ENCODE assay signal across 8 cellular contexts in the genomic region with DNA sequence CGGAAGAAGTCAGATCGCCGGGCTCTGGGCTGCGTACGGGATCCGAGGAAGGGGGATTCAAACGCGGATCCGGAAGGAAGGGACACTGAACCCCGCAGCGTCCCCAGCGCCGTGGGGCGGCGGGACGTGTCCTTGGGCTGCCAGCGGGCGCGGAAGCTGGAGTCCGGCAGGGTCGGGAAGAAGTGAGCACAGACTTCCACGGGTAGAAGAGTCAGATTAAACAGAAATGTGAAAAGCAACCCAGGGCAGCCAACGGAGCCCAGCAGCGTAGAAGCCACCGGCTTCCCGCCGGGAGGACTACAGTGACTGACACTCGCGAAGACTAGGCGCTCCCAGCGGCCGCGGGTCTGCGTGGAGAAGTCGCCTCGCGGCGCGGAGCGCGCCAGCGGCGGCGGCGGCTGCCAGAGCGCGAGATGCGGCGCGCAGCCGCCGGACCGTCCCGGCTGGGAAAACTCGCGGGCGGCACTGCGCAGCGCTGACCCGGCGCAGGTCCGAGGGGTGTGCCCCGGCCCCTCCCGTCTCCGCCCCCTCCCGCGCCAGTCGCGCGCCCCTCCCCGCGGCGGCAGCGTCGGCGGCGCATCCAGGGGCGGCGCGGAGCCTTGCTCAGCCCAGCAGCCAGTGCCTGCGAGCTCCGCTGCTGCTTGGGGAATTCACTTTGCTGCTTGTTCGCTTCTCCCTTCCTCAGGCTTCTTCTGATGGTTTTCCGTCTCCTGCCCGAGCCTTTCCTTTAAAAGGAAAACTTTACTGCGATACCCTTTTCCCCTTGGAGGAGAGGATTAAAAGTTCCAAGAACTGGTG. TPM values are rescaled to one million over a fixed set of nuclear protein-coding genes. Genes with fewer than 3 reads are reported as not detected.
DNase-seq lines count a peak whose midpoint lies in the region; TF ChIP-seq lines count a peak whose summit lies in the region.

TSS of gene SAMD5 (plus strand) at position 618 of the 798 bp plus-strand sequence. CDS start 239 bp downstream, outside the sequence.

- H3K4me3 Mint-ChIP-seq in T-helper 1 cell treated with Interleukin-12 subunit alpha and Interleukin-12 subunit beta and Interleukin-4 antibody, amounts not matched to agents 30 μg/mL and 1 μg/mL, for 36 hours, result peak within 1 kb of the TSS; percentile 71
- H3K4me3 Mint-ChIP-seq in HFFc6, result peak within 1 kb of the TSS; percentile 83
- peak within 1 kb of the TSS; percentile 76 for H3K4me3 Mint-ChIP-seq in activated naive CD8-positive, alpha-beta T cell
- peak within 1 kb of the TSS; percentile 93 for H3K4me3 Mint-ChIP-seq in osteocyte (ENCODE audit: unreplicated experiment)

- peaks cover 38% of the 10 kb centered on the region for H3K27me3 Mint-ChIP-seq in T-helper 1 cell treated with Interleukin-12 subunit alpha and Interleukin-12 subunit beta and Interleukin-4 antibody, amounts not matched to agents 30 μg/mL and 1 μg/mL, for 36 hours (ENCODE audit: low read depth)
- H3K27me3 Mint-ChIP-seq in HFFc6 (ENCODE audit: insufficient read depth) (peaks cover 35% of the 10 kb centered on the region), osteocyte (ENCODE audit: unreplicated experiment) (no peaks in the 10 kb centered on the region)
- peaks cover 43% of the 10 kb centered on the region for H3K27me3 Mint-ChIP-seq in activated naive CD8-positive, alpha-beta T cell

- peaks cover 8% of the 10 kb centered on the region for H3K4me1 Mint-ChIP-seq in T-helper 1 cell treated with Interleukin-12 subunit alpha and Interleukin-12 subunit beta and Interleukin-4 antibody, amounts not matched to agents 30 μg/mL and 1 μg/mL, for 36 hours (ENCODE audit: low read depth)
- H3K4me1 Mint-ChIP-seq in HFFc6 (ENCODE audit: low read depth) (peaks cover 7% of the 10 kb centered on the region), osteocyte (ENCODE audit: unreplicated experiment) (peaks cover 28% of the 10 kb centered on the region)
- peaks cover 18% of the 10 kb centered on the region for H3K4me1 Mint-ChIP-seq in activated naive CD8-positive, alpha-beta T cell (ENCODE audit: low read depth)

- no peak within 1 kb of the TSS for H3K27ac Mint-ChIP-seq in T-helper 1 cell treated with Interleukin-12 subunit alpha and Interleukin-12 subunit beta and Interleukin-4 antibody, amounts not matched to agents 30 μg/mL and 1 μg/mL, for 36 hours
- H3K27ac Mint-ChIP-seq in HFFc6, result no peak within 1 kb of the TSS
- H3K27ac Mint-ChIP-seq in activated naive CD8-positive, alpha-beta T cell, result no peak within 1 kb of the TSS
- peak within 1 kb of the TSS; percentile 76 for H3K27ac Mint-ChIP-seq in osteocyte (ENCODE audit: unreplicated experiment)

- TF ChIP-seq CTCF in HFFc6 (IDR thresholded peaks at IDR 0.05) (no peak), osteocyte (IDR thresholded peaks at IDR 0.05) (peak; percentile 20)

- no peaks in the 10 kb centered on the region for H3K36me3 Mint-ChIP-seq in T-helper 1 cell treated with Interleukin-12 subunit alpha and Interleukin-12 subunit beta and Interleukin-4 antibody, amounts not matched to agents 30 μg/mL and 1 μg/mL, for 36 hours (ENCODE audit: low read depth)
- H3K36me3 Mint-ChIP-seq in HFFc6 (ENCODE audit: low read depth), result no peaks in the 10 kb centered on the region
- H3K36me3 Mint-ChIP-seq in activated naive CD8-positive, alpha-beta T cell, result no peaks in the 10 kb centered on the region
- peaks cover 2% of the 10 kb centered on the region for H3K36me3 Mint-ChIP-seq in osteocyte (ENCODE audit: unreplicated experiment)

- intact Hi-C loops in head of caudate nucleus (cut with DNase I), result no loop called here

- no peaks in the 10 kb centered on the region for H3K9me3 Mint-ChIP-seq in T-helper 1 cell treated with Interleukin-12 subunit alpha and Interleukin-12 subunit beta and Interleukin-4 antibody, amounts not matched to agents 30 μg/mL and 1 μg/mL, for 36 hours
- H3K9me3 Mint-ChIP-seq in HFFc6 (no peaks in the 10 kb centered on the region), osteocyte (ENCODE audit: unreplicated experiment) (no peaks in the 10 kb centered on the region)
- H3K9me3 Mint-ChIP-seq in activated naive CD8-positive, alpha-beta T cell (ENCODE audit: low read depth), result no peaks in the 10 kb centered on the region

- DNase-seq in T-helper 1 cell (no peak), HFFc6 (peak; percentile 4), NCI-H1930 (lab: John Stamatoyannopoulos, UW) (peak; percentile 13 to 36), head of caudate nucleus (peak in 39 of 42 donors; percentile 22 to 73 (median 54)), osteocyte (ENCODE audit: extremely low spot score, unreplicated experiment) (peak; percentile 94), NCI-H1436 treated with DMSO at 0.1 percent for 48 hours (lab: John Stamatoyannopoulos, UW) (no peak)

RNA-seq across cellular contexts. Expression of gene SAMD5, which starts in this region (rescaled TPM):
- total RNA-seq in HFFc6 (2021; fragmentation: NEBNext Ultra II Directional; extraction: Animal tissue kit (Norgen Biotek cat#: 25700)), result not detected
- total RNA-seq in osteocyte, result 15.8 and 18.6 TPM in 2 replicates

Comparison
In these comparisons a context has a peak if more than half of its experiments do, and no peak if none do; other contexts are left out.
1. RNA of gene SAMD5 (total RNA-seq): 15.8 to 18.6 TPM in osteocyte; not detected in HFFc6; every median in the first group is over 10 times any median in the second.
2. Peak in DNase-seq in HFFc6; RNA of the gene not detected or under 1 TPM.
3. DNase-seq: peak in NCI-H1930 (2 of 2), head of caudate nucleus (39 of 42) and osteocyte (single experiment); none in T-helper 1 cell (0 of 5) and NCI-H1436 treated with DMSO at 0.1 percent for 48 hours (single experiment).
4. Peak in every context shown above with its lines, with median percentiles within 50 percentile points of each other: H3K4me3 Mint-ChIP-seq.